29 cellular contexts compared by ENCODE assay signal in genomic region chr2:102194609-102195268, GRCh38. TPM values are rescaled to one million over a fixed set of nuclear protein-coding genes. Genes with fewer than 3 reads are reported as not detected.
"Had no signal": no experiment of that assay in that cellular context is flagged by ENCODE, and none has a peak within 500 bp of the region (broad histone marks: within the 10 kb centered on the region; RNA-seq: fewer than 3 reads in every experiment).

No MANE protein-coding gene starts in this region.

- H3K27ac Mint-ChIP-seq: mesothelial cell of epicardium; naive B cell; natural killer cell; nephron progenitor cell; neural progenitor cell; stimulated activated effector memory CD8-positive, alpha-beta T cell treated with anti-CD3 and anti-CD28 coated beads, Interleukin-12 subunit alpha, Interleukin-12 subunit beta, amount 100 ng/mL, for 72 hours; stimulated activated naive CD8-positive, alpha-beta T cell treated with anti-CD3 and anti-CD28 coated beads, Interleukin-15, Interleukin-2, amounts not matched to agents 100 ng/mL and 50 ng/mL, for 24 hours had no signal

- H3K4me1 Mint-ChIP-seq: mesothelial cell of epicardium, naive B cell, nephron progenitor cell, neural progenitor cell had no signal

- H3K27ac ChIP-seq: left lung, neural progenitor cell, neutrophil, parathyroid adenoma, right atrium auricular region, spleen, suprapubic skin, thoracic aorta, tibial artery, upper lobe of right lung had no signal

- H3K79me2 ChIP-seq: parathyroid adenoma had no signal

- H3K36me3 ChIP-seq: left lung, neural progenitor cell, neutrophil, right atrium auricular region, spleen, suprapubic skin, thoracic aorta, tibial artery, upper lobe of right lung had no signal

- H3K27me3 ChIP-seq: left lung, neural progenitor cell, neutrophil, right atrium auricular region, spleen, suprapubic skin, tibial artery, upper lobe of right lung had no signal

- H3K9ac ChIP-seq: neural progenitor cell, parathyroid adenoma had no signal

- H3K4me2 ChIP-seq: neural progenitor cell had no signal

- H3K4me3 Mint-ChIP-seq: mesothelial cell of epicardium; naive B cell; natural killer cell; nephron progenitor cell; neural progenitor cell; stimulated activated effector memory CD8-positive, alpha-beta T cell treated with anti-CD3 and anti-CD28 coated beads, Interleukin-12 subunit alpha, Interleukin-12 subunit beta, amount 100 ng/mL, for 72 hours; stimulated activated naive CD8-positive, alpha-beta T cell treated with anti-CD3 and anti-CD28 coated beads, Interleukin-15, Interleukin-2, amounts not matched to agents 100 ng/mL and 50 ng/mL, for 24 hours had no signal

- H3K4me3 ChIP-seq: left lung, lung, neural progenitor cell, right atrium auricular region, spleen, suprapubic skin, thoracic aorta, tibial artery, upper lobe of right lung had no signal

- DNase-seq: hippocampal formation; kidney glomerular epithelial cell; left cardiac atrium; left lung; mesendoderm; naive B cell; natural killer cell; nephron progenitor cell; occipital lobe; small intestine; spleen; stimulated activated CD4-positive, alpha-beta T cell treated with anti-CD3 and anti-CD28 coated beads, Interleukin-4, amount 100 ng/mL, for 24 hours; stimulated activated naive CD4-positive, alpha-beta T cell; tibial artery; trophoblast cell; upper lobe of right lung had no signal

- H3K9me3 Mint-ChIP-seq: mesothelial cell of epicardium; naive B cell; natural killer cell; nephron progenitor cell; neural progenitor cell; stimulated activated effector memory CD8-positive, alpha-beta T cell treated with anti-CD3 and anti-CD28 coated beads, Interleukin-12 subunit alpha, Interleukin-12 subunit beta, amount 100 ng/mL, for 72 hours had no signal

- H3K9me3 ChIP-seq: left lung, neutrophil, right atrium auricular region, spleen, suprapubic skin, thoracic aorta, tibial artery, upper lobe of right lung had no signal

- ATAC-seq: left cardiac atrium; left lung; natural killer cell; sciatic nerve; stimulated activated effector memory CD8-positive, alpha-beta T cell treated with anti-CD3 and anti-CD28 coated beads, Interleukin-12 subunit alpha, Interleukin-12 subunit beta, amount 100 ng/mL, for 72 hours; upper lobe of right lung had no signal

- H3K36me3 Mint-ChIP-seq: mesothelial cell of epicardium; naive B cell; natural killer cell; neural progenitor cell; stimulated activated effector memory CD8-positive, alpha-beta T cell treated with anti-CD3 and anti-CD28 coated beads, Interleukin-12 subunit alpha, Interleukin-12 subunit beta, amount 100 ng/mL, for 72 hours had no signal

- H2AFZ ChIP-seq: neural progenitor cell, parathyroid adenoma had no signal

- FAIRE-seq: keratinocyte, small intestine, urothelium cell line had no signal

- H3K4me1 ChIP-seq: left lung, neural progenitor cell, parathyroid adenoma, right atrium auricular region, spleen, suprapubic skin, tibial artery, upper lobe of right lung had no signal

RNA-seq across cellular contexts. Expression of gene IL1RL2, which starts 7.9 kb away (rescaled TPM):
- total RNA-seq: mesothelial cell of epicardium, natural killer cell, sciatic nerve had no signal
